Comparison of ENCODE assay signal across 24 cellular contexts in the genomic region with DNA sequence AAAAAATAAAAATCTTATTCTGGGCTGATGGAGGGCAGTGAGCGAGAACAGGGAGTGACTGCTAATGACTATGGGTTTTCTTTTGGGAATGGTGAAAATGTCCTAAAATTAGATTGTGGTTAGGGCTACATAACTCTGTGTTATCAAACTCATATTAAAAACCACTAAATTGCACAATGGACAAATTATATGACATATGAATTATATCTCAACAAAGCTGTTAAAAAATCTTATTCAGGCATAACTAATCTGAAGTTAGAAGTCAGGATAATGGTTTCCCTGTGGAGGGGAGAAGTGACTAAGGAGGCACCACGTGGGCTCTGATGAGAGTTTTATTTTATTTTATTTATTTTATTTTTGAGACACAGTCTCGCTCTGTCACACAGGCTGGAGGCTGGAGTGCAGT. TPM values are rescaled to one million over a fixed set of nuclear protein-coding genes. Genes with fewer than 3 reads are reported as not detected.
DNase-seq lines count a peak whose midpoint lies in the region; ATAC-seq and TF ChIP-seq lines count a peak whose summit lies in the region.
"Had no signal": no experiment of that assay in that cellular context is flagged by ENCODE, and none has a peak within 500 bp of the region (broad histone marks: within the 10 kb centered on the region; RNA-seq: fewer than 3 reads in every experiment).

No MANE protein-coding gene starts in this region.

- TF ChIP-seq CTCF in AG10803 (conservative IDR thresholded peaks at IDR 0.05; ENCODE audit: low read length): no peak
- TF ChIP-seq CTCF in HFFc6 (IDR thresholded peaks at IDR 0.05): no peak
- no peak for TF ChIP-seq CTCF in fibroblast of lung (conservative IDR thresholded peaks at IDR 0.05 in 1 of 2, IDR thresholded peaks at IDR 0.05 in 1 of 2; ENCODE audit: low read depth in 1 of 2, low read length in 2 of 2)
- no peak for TF ChIP-seq CTCF in left lung (IDR thresholded peaks at IDR 0.05)
- TF ChIP-seq CTCF in GM10266 (IDR thresholded peaks at IDR 0.05; ENCODE audit: control insufficient read depth, insufficient read depth, low read depth, missing control alignments): no peak

- intact Hi-C loops in left lung (cut with DNase I): no loop called here

- H3K36me3 Mint-ChIP-seq in HFFc6 (ENCODE audit: low read depth): no peaks in the 10 kb centered on the region
- H3K36me3 Mint-ChIP-seq: naive B cell had no signal

- DNase-seq in AG10803 (ENCODE audit: low read depth) (peak; percentile 84), HFFc6 (peak; percentile 16), fibroblast of lung (ENCODE audit: low read depth in 2 of 2) (peak; percentile 42 to 73), left lung (no peak), GM10266 (ENCODE audit: extremely low spot score) (no peak)
- DNase-seq: activated naive CD8-positive, alpha-beta T cell treated with anti-CD3 and anti-CD28 coated beads, Interleukin-2, amount 10 ng/mL, durations not matched to agents 7 days and 5 days; AML-193; naive B cell; NCI-H1417 treated with DMSO at 0.1 percent for 48 hours; NCI-H2171; NCI-H82; stimulated activated CD4-positive, alpha-beta T cell treated with anti-CD3 and anti-CD28 coated beads, Interleukin-1b, Interleukin-23, amount 100 ng/mL, for 48 hours; stimulated activated naive CD8-positive, alpha-beta T cell treated with anti-CD3 and anti-CD28 coated beads, Interleukin-15, Interleukin-2, amounts not matched to agents 100 U/mL and 50 U/mL, for 24 hours; T1000 had no signal

- no peaks in the 10 kb centered on the region for H3K9me3 Mint-ChIP-seq in HFFc6
- H3K9me3 Mint-ChIP-seq: activated T-helper 17 cell treated with anti-CD3 and anti-CD28 coated beads, Interleukin-2, amount 50 U/mL, for 72 hours; naive B cell had no signal

- H3K4me1 Mint-ChIP-seq in HFFc6 (ENCODE audit: low read depth): peaks cover 12% of the 10 kb centered on the region
- H3K4me1 Mint-ChIP-seq: activated T-helper 17 cell treated with anti-CD3 and anti-CD28 coated beads, Interleukin-2, amount 50 U/mL, for 72 hours; naive B cell had no signal

- no peak overlapping the region for H3K27ac ChIP-seq in fibroblast of lung (ENCODE audit: insufficient read depth, low read length)
- no peak overlapping the region for H3K27ac ChIP-seq in left lung
- H3K27ac ChIP-seq: cardiac muscle cell, tibial nerve had no signal

- no peaks in the 10 kb centered on the region for H3K9me3 ChIP-seq in fibroblast of lung (ENCODE audit: control insufficient read depth, insufficient read depth, low read depth, low read length)
- no peaks in the 10 kb centered on the region for H3K9me3 ChIP-seq in left lung
- H3K9me3 ChIP-seq: tibial nerve had no signal

- H3K79me2 ChIP-seq in fibroblast of lung (ENCODE audit: control insufficient read depth, insufficient read depth, low read length): no peaks in the 10 kb centered on the region

- peaks cover 2% of the 10 kb centered on the region for H3K4me1 ChIP-seq in fibroblast of lung (ENCODE audit: control insufficient read depth, extremely low read depth, insufficient read depth, low read length)
- no peaks in the 10 kb centered on the region for H3K4me1 ChIP-seq in left lung

- peak; percentile 40 for ATAC-seq in left lung
- ATAC-seq in HG03159 (IDR thresholded peaks at IDR 0.05; ENCODE audit: unreplicated experiment): no peak
- no peak for ATAC-seq in HG03442 (IDR thresholded peaks at IDR 0.05; ENCODE audit: unreplicated experiment)
- no peak for ATAC-seq in GM21717 (IDR thresholded peaks at IDR 0.05; ENCODE audit: unreplicated experiment)
- ATAC-seq: activated T-helper 17 cell treated with anti-CD3 and anti-CD28 coated beads, Interleukin-2, amount 50 U/mL, for 72 hours; stimulated activated naive CD8-positive, alpha-beta T cell treated with anti-CD3 and anti-CD28 coated beads, Interleukin-15, Interleukin-2, amounts not matched to agents 100 U/mL and 50 U/mL, for 24 hours had no signal

- no peaks in the 10 kb centered on the region for H4K20me1 ChIP-seq in fibroblast of lung (ENCODE audit: control insufficient read depth, extremely low read depth, insufficient read depth, low read length)

- H3K4me2 ChIP-seq in fibroblast of lung (ENCODE audit: extremely low read depth, insufficient read depth, low read length): no peak overlapping the region

- H3K27me3 ChIP-seq in fibroblast of lung (ENCODE audit: control insufficient read depth, insufficient read depth, low read length) (no peaks in the 10 kb centered on the region), left lung (no peaks in the 10 kb centered on the region)
- H3K27me3 ChIP-seq: cardiac muscle cell, tibial nerve had no signal

- no peaks in the 10 kb centered on the region; the same call in none of the 2 replicates for H3K27me3 Mint-ChIP-seq in HFFc6 (ENCODE audit: insufficient read depth)
- H3K27me3 Mint-ChIP-seq: activated T-helper 17 cell treated with anti-CD3 and anti-CD28 coated beads, Interleukin-2, amount 50 U/mL, for 72 hours had no signal

- no peak overlapping the region for H3K27ac Mint-ChIP-seq in HFFc6
- H3K27ac Mint-ChIP-seq: activated naive CD8-positive, alpha-beta T cell treated with anti-CD3 and anti-CD28 coated beads, Interleukin-2, amount 10 ng/mL, durations not matched to agents 7 days and 5 days; activated T-helper 17 cell treated with anti-CD3 and anti-CD28 coated beads, Interleukin-2, amount 50 U/mL, for 72 hours; naive B cell had no signal

- H2AFZ ChIP-seq in fibroblast of lung (ENCODE audit: low read length): no peak overlapping the region

- H3K4me3 ChIP-seq in AG10803 (ENCODE audit: low read length) (no peak overlapping the region), fibroblast of lung (replicated peaks in 1 of 4; ENCODE audit: control extremely low read depth in 1 of 4, insufficient read depth in 1 of 4, low read depth in 3 of 4, low read length in 4 of 4) (no peak overlapping the region), left lung (no peak overlapping the region)
- H3K4me3 ChIP-seq: cardiac muscle cell, lung, tibial nerve had no signal

- H3K4me3 Mint-ChIP-seq in HFFc6: no peak overlapping the region
- H3K4me3 Mint-ChIP-seq: activated naive CD8-positive, alpha-beta T cell treated with anti-CD3 and anti-CD28 coated beads, Interleukin-2, amount 10 ng/mL, durations not matched to agents 7 days and 5 days; activated T-helper 17 cell treated with anti-CD3 and anti-CD28 coated beads, Interleukin-2, amount 50 U/mL, for 72 hours; naive B cell had no signal

- H3K9ac ChIP-seq in fibroblast of lung (ENCODE audit: insufficient read depth, low read length): no peak overlapping the region

- H3K36me3 ChIP-seq in fibroblast of lung (ENCODE audit: control insufficient read depth, insufficient read depth, low read length): no peaks in the 10 kb centered on the region
- H3K36me3 ChIP-seq in left lung: no peaks in the 10 kb centered on the region
- H3K36me3 ChIP-seq: cardiac muscle cell, tibial nerve had no signal

RNA-seq across cellular contexts. Expression of gene DPP4, which starts 32.1 kb away (rescaled TPM):
- total RNA-seq in HFFc6 (2021; fragmentation: NEBNext Ultra II Directional; extraction: Animal tissue kit (Norgen Biotek cat#: 25700)): 10 to 100 TPM; 30.7 to 44.1 (median 36.4) TPM
- total RNA-seq in fibroblast of lung (148 and 297 TPM in 2 replicates), left lung (100 to 1,000 TPM in 1 of 2 donors, 10 to 100 TPM in 1; 28.0 to 105 TPM)
- polyA plus RNA-seq in fibroblast of lung: 35.6 and 58.1 TPM in 2 replicates
- 32.5 and 61.7 TPM in 2 replicates for polyA plus RNA-seq in fibroblast of lung (2012)
- polyA minus RNA-seq in fibroblast of lung (ENCODE audit: low replicate concordance): 18.6 and 19.3 TPM in 2 replicates
- total RNA-seq: cardiac muscle cell, osteocyte had no signal

RNA-seq across cellular contexts. Expression of gene GCG, which starts 45.9 kb away (rescaled TPM):
- not detected for total RNA-seq in HFFc6 (2021; fragmentation: NEBNext Ultra II Directional; extraction: Animal tissue kit (Norgen Biotek cat#: 25700))
- not detected in 2 replicates for total RNA-seq in fibroblast of lung
- not detected in 2 replicates for polyA plus RNA-seq in fibroblast of lung
- not detected in 2 replicates for polyA plus RNA-seq in fibroblast of lung (2012)
- polyA minus RNA-seq in fibroblast of lung (ENCODE audit: low replicate concordance): not detected in 2 replicates
- total RNA-seq in left lung: not detected
- total RNA-seq: activated naive CD8-positive, alpha-beta T cell treated with anti-CD3 and anti-CD28 coated beads, Interleukin-2, amount 10 ng/mL, durations not matched to agents 7 days and 5 days; activated T-helper 17 cell treated with anti-CD3 and anti-CD28 coated beads, Interleukin-2, amount 50 U/mL, for 72 hours; cardiac muscle cell; dermis microvascular lymphatic vessel endothelial cell; glomerular endothelial cell; lung; osteocyte had no signal
- polyA plus RNA-seq: cardiac muscle cell had no signal

Comparison
In these comparisons a context has a peak if more than half of its experiments do, and no peak if none do; other contexts are left out.
1. DNase-seq: peak in AG10803 (single experiment), HFFc6 (single experiment) and fibroblast of lung (2 of 2); none in left lung (0 of 2) and GM10266 (single experiment).